Comparison of ENCODE assay signal across 10 cellular contexts in genomic region chr6:105459049-105459448, GRCh38. TPM values are rescaled to one million over a fixed set of nuclear protein-coding genes. Genes with fewer than 3 reads are reported as not detected.
DNase-seq lines count a peak whose midpoint lies in the region; ATAC-seq and TF ChIP-seq lines count a peak whose summit lies in the region.
"Had no signal": no experiment of that assay in that cellular context is flagged by ENCODE, and none has a peak within 500 bp of the region (broad histone marks: within the 10 kb centered on the region; RNA-seq: fewer than 3 reads in every experiment).

No MANE protein-coding gene starts in this region.

- no peaks in the 10 kb centered on the region for H3K9me3 ChIP-seq in CD8-positive, alpha-beta T cell (ENCODE audit: low read length)

- intact Hi-C loops in CD8-positive, alpha-beta T cell (cut with DNase I, micrococcal nuclease), result loop anchor here (10.0 kb wide), 2 partner anchors 536 to 626 kb away; partner anchors contain the start of gene PRDM1 (in 1 of the 2)
- intact Hi-C loops in activated T-helper 2 cell treated with anti-CD3 and anti-CD28 coated beads, Interferon-gamma antibody, Interleukin-2, Interleukin-4, amounts not matched to agents 10 μg/mL and 5 μg/mL and 100 μg/mL, durations not matched to agents 14 hours and 24 hours and 36 hours (cut with micrococcal nuclease), result no loop called here

- DNase-seq in CD8-positive, alpha-beta T cell, result peak in 3 of 7 experiments; percentile 11 to 51 (median 13)
- DNase-seq in activated T-helper 2 cell treated with anti-CD3 and anti-CD28 coated beads, Interferon-gamma antibody, Interleukin-2, Interleukin-4, amounts not matched to agents 10 μg/mL and 5 μg/mL and 100 μg/mL, durations not matched to agents 14 hours and 24 hours and 36 hours (ENCODE audit: low spot score), result no peak
- DNase-seq in NCI-H748 (lab: John Stamatoyannopoulos, UW; ENCODE audit: unreplicated experiment) (no peak), hepatic stellate cell (ENCODE audit: low spot score) (no peak), NCI-H446 treated with DMSO at 0.1 percent for 48 hours (lab: John Stamatoyannopoulos, UW) (no peak), islet precursor cell (no peak)
- DNase-seq: foreskin melanocyte, GF-D8 had no signal

- H3K27me3 ChIP-seq in CD8-positive, alpha-beta T cell (ENCODE audit: insufficient read depth, low read length), result no peaks in the 10 kb centered on the region

- CTCF ChIA-PET in CD8-positive, alpha-beta T cell (lab: Charles Lee), result interaction anchor here (2.4 kb wide), 1 partner anchor 27 kb away, joined by 13 read pairs; no protein-coding TSS in a partner anchor

- no peaks in the 10 kb centered on the region for H3K9me3 Mint-ChIP-seq in CD8-positive, alpha-beta T cell
- H3K9me3 Mint-ChIP-seq in activated T-helper 2 cell treated with anti-CD3 and anti-CD28 coated beads, Interferon-gamma antibody, Interleukin-2, Interleukin-4, amounts not matched to agents 10 μg/mL and 5 μg/mL and 100 μg/mL, durations not matched to agents 14 hours and 24 hours and 36 hours, result peaks cover 6% of the 10 kb centered on the region

- POLR2A ChIA-PET in CD8-positive, alpha-beta T cell (lab: Charles Lee), result no interaction called here

- peaks cover 46% of the 10 kb centered on the region for H3K4me1 Mint-ChIP-seq in CD8-positive, alpha-beta T cell (ENCODE audit: low read depth)
- H3K4me1 Mint-ChIP-seq in activated T-helper 2 cell treated with anti-CD3 and anti-CD28 coated beads, Interferon-gamma antibody, Interleukin-2, Interleukin-4, amounts not matched to agents 10 μg/mL and 5 μg/mL and 100 μg/mL, durations not matched to agents 14 hours and 24 hours and 36 hours (ENCODE audit: low read depth), result peaks cover 8% of the 10 kb centered on the region

- no peaks in the 10 kb centered on the region for H3K36me3 ChIP-seq in CD8-positive, alpha-beta T cell (ENCODE audit: insufficient read depth, low read length)

- peaks cover 6% of the 10 kb centered on the region for H3K4me1 ChIP-seq in CD8-positive, alpha-beta T cell (ENCODE audit: insufficient read depth, low read length)

- peak; percentile 75 for ATAC-seq in CD8-positive, alpha-beta T cell
- ATAC-seq in GM19043 (IDR thresholded peaks at IDR 0.05; ENCODE audit: low read depth, unreplicated experiment) (peak; percentile 91), HG03066 (IDR thresholded peaks at IDR 0.05; ENCODE audit: low read depth, unreplicated experiment) (peak; percentile 94)

- no peak overlapping the region for H3K4me3 ChIP-seq in CD8-positive, alpha-beta T cell (ENCODE audit: low read depth, low read length)

- no peaks in the 10 kb centered on the region for H3K27me3 Mint-ChIP-seq in CD8-positive, alpha-beta T cell (ENCODE audit: low read depth)
- peaks cover 45% of the 10 kb centered on the region for H3K27me3 Mint-ChIP-seq in activated T-helper 2 cell treated with anti-CD3 and anti-CD28 coated beads, Interferon-gamma antibody, Interleukin-2, Interleukin-4, amounts not matched to agents 10 μg/mL and 5 μg/mL and 100 μg/mL, durations not matched to agents 14 hours and 24 hours and 36 hours (ENCODE audit: low read depth)

- peak overlapping the region; percentile 20 for H3K4me3 Mint-ChIP-seq in CD8-positive, alpha-beta T cell
- no peak overlapping the region for H3K4me3 Mint-ChIP-seq in activated T-helper 2 cell treated with anti-CD3 and anti-CD28 coated beads, Interferon-gamma antibody, Interleukin-2, Interleukin-4, amounts not matched to agents 10 μg/mL and 5 μg/mL and 100 μg/mL, durations not matched to agents 14 hours and 24 hours and 36 hours (ENCODE audit: low read depth)

- no peaks in the 10 kb centered on the region for H3K36me3 Mint-ChIP-seq in CD8-positive, alpha-beta T cell
- H3K36me3 Mint-ChIP-seq in activated T-helper 2 cell treated with anti-CD3 and anti-CD28 coated beads, Interferon-gamma antibody, Interleukin-2, Interleukin-4, amounts not matched to agents 10 μg/mL and 5 μg/mL and 100 μg/mL, durations not matched to agents 14 hours and 24 hours and 36 hours (ENCODE audit: low read depth), result no peaks in the 10 kb centered on the region

- peak overlapping the region; percentile 72 for H3K27ac Mint-ChIP-seq in CD8-positive, alpha-beta T cell
- H3K27ac Mint-ChIP-seq in activated T-helper 2 cell treated with anti-CD3 and anti-CD28 coated beads, Interferon-gamma antibody, Interleukin-2, Interleukin-4, amounts not matched to agents 10 μg/mL and 5 μg/mL and 100 μg/mL, durations not matched to agents 14 hours and 24 hours and 36 hours, result peak overlapping the region; percentile 34

- H3K27ac ChIP-seq in CD8-positive, alpha-beta T cell (ENCODE audit: low read depth, low read length), result peak overlapping the region; percentile 30

- TF ChIP-seq CTCF in CD8-positive, alpha-beta T cell (IDR thresholded peaks at IDR 0.05), result no peak

RNA-seq across cellular contexts. Expression of gene PREP, which starts 56.2 kb away (rescaled TPM):
- total RNA-seq in CD8-positive, alpha-beta T cell, result 10 to 100 TPM; 15.7 to 17.6 TPM
- 52.7 and 52.9 TPM in 2 replicates for total RNA-seq in activated T-helper 2 cell treated with anti-CD3 and anti-CD28 coated beads, Interferon-gamma antibody, Interleukin-2, Interleukin-4, amounts not matched to agents 10 μg/mL and 5 μg/mL and 100 μg/mL, durations not matched to agents 14 hours and 24 hours and 36 hours
